In the genomic region with DNA sequence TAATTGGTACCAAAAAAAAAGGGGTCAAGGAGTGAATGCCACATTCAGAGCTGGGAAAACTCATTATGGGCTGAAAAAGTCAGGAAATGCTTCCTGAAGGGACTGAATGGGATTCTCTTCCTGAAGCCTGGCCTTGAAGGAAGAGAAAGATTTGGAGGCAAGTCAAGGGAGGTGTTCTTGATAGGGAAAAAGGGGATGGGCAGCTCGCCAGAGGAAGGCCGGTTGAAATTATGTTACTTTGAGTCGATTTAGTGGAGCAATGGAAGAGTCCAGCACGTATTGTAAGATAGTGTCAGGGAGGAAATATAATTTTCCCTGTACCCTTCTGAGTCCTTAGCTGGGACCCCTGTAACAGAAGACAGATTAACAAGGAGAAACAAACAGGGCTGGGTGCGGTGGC, we compare ENCODE assay signal across 16 cellular contexts.
DNase-seq lines count a peak whose midpoint lies in the region; ATAC-seq and TF ChIP-seq lines count a peak whose summit lies in the region.
"Had no signal": no experiment of that assay in that cellular context is flagged by ENCODE, and none has a peak within 500 bp of the region (broad histone marks: within the 10 kb centered on the region; RNA-seq: fewer than 3 reads in every experiment).

No MANE protein-coding gene starts in this region.

- H3K79me1 ChIP-seq in mesenchymal stem cell (replicated peaks; ENCODE audit: low read length, poor library complexity, severe bottlenecking) = peaks cover 7% of the 10 kb centered on the region

- no peak overlapping the region for H3K14ac ChIP-seq in mesenchymal stem cell (ENCODE audit: low read length in 2 of 2)

- peak overlapping the region; percentile 20 to 69 for H3K4ac ChIP-seq in mesenchymal stem cell (ENCODE audit: low read depth in 1 of 2, low read length in 2 of 2)

- H4K91ac ChIP-seq in mesenchymal stem cell (ENCODE audit: low read length) = no peak overlapping the region

- H3K36me3 Mint-ChIP-seq in T-helper 2 cell treated with Interferon-gamma antibody and Interleukin-4, amounts not matched to agents 5 μg/mL and 100 μg/mL, for 36 hours (ENCODE audit: low read depth) = no peaks in the 10 kb centered on the region

- 97% methylated on average over 5 of the region's 5 CpGs for WGBS in mammary epithelial cell (ENCODE audit: low coverage, missing lambda C conversion rate)
- WGBS in mesenchymal stem cell = 95% methylated on average over 4 of the region's 5 CpGs
- 75 to 84% (median 80%) methylated on average over 5 of the region's 5 CpGs for WGBS in stomach, 5 donors

- H3K4me1 ChIP-seq in mammary epithelial cell (ENCODE audit: insufficient read depth, low read length) (peaks cover 29% of the 10 kb centered on the region), mesenchymal stem cell (ENCODE audit: control insufficient read depth, insufficient read depth, low read depth, low read length) (peaks cover 22% of the 10 kb centered on the region), stomach (peaks cover 13 to 45% (median 28%) of the 10 kb centered on the region in 4 donors)

- DNase-seq in NCI-H226 (peak; percentile 23), mammary epithelial cell (no peak), mesenchymal stem cell (no peak), stomach (no peak), MV-4-11 (lab: John Stamatoyannopoulos, UW) (no peak), left lobe of liver (ENCODE audit: low spot score) (no peak), mesenteric fat pad (ENCODE audit: low spot score) (no peak)
- DNase-seq in T-helper 2 cell treated with Interferon-gamma antibody and Interleukin-4, amounts not matched to agents 5 μg/mL and 100 μg/mL, for 36 hours (ENCODE audit: low spot score) = no peak
- DNase-seq: activated CD4-positive, CD25-positive, alpha-beta regulatory T cell treated with anti-CD3 and anti-CD28 coated beads, Interleukin-2, amount 50 U/mL, for 72 hours; NCI-H1694 treated with DMSO at 0.1 percent for 48 hours; NCI-H345; SHP77 treated with DMSO at 0.1 percent for 48 hours; stimulated activated CD4-positive, alpha-beta T cell treated with anti-CD3 and anti-CD28 coated beads, Interleukin-4, amount 100 ng/mL, for 4 hours; stimulated activated CD8-positive, alpha-beta memory T cell treated with anti-CD3 and anti-CD28 coated beads, Interleukin-4, amount 100 ng/mL, for 48 hours had no signal

- H3K4me3 ChIP-seq in mammary epithelial cell (replicated peaks in 1 of 3; ENCODE audit: insufficient read depth in 1 of 3, low read depth in 2 of 3, low read length in 3 of 3) (no peak overlapping the region), mesenchymal stem cell (ENCODE audit: insufficient read depth in 1 of 2, low read depth in 1 of 2, low read length in 2 of 2) (no peak overlapping the region), stomach (no peak overlapping the region)
- H3K4me3 ChIP-seq: tibial artery had no signal

- no peak overlapping the region for H4K8ac ChIP-seq in mesenchymal stem cell (ENCODE audit: low read length)

- CTCF ChIA-PET in mammary epithelial cell (lab: Charles Lee; ENCODE audit: low non-redundant PET) = no interaction called here

- H2BK12ac ChIP-seq in mesenchymal stem cell (ENCODE audit: low read length in 2 of 2) = peak overlapping the region in 1 of 2 experiments; percentile 30

- H3K27me3 Mint-ChIP-seq in T-helper 2 cell treated with Interferon-gamma antibody and Interleukin-4, amounts not matched to agents 5 μg/mL and 100 μg/mL, for 36 hours (ENCODE audit: low read depth) = no peaks in the 10 kb centered on the region

- H4K20me1 ChIP-seq in mammary epithelial cell (ENCODE audit: insufficient read depth, low read length) = no peaks in the 10 kb centered on the region

- H3K36me3 ChIP-seq in mammary epithelial cell (ENCODE audit: insufficient read depth, low read length) (no peaks in the 10 kb centered on the region), mesenchymal stem cell (ENCODE audit: control insufficient read depth in 1 of 2, insufficient read depth in 2 of 2, low read depth in 1 of 2, low read length in 2 of 2) (no peaks in the 10 kb centered on the region), stomach (no peaks in the 10 kb centered on the region)
- H3K36me3 ChIP-seq: neutrophil, tibial artery had no signal

- H3K9ac ChIP-seq in mammary epithelial cell (ENCODE audit: insufficient read depth, low read length) (peak overlapping the region; percentile 21), mesenchymal stem cell (ENCODE audit: low read length) (peak overlapping the region; percentile 31)

- dilution Hi-C loops in mammary epithelial cell (cut with HindIII; ENCODE audit: low sequenced_read_pairs) = no loop called here

- no peak overlapping the region for H2BK120ac ChIP-seq in mesenchymal stem cell (ENCODE audit: low read depth, low read length)

- H3K18ac ChIP-seq in mesenchymal stem cell (ENCODE audit: low read depth in 1 of 2, low read length in 2 of 2) = peak overlapping the region; percentile 41 to 46

- no peak for TF ChIP-seq EP300 in stomach (IDR thresholded peaks at IDR 0.05)

- no peak overlapping the region for H2AFZ ChIP-seq in mammary epithelial cell (ENCODE audit: low read depth, low read length)
- H2AFZ ChIP-seq in mesenchymal stem cell (ENCODE audit: low read depth, low read length) = no peak overlapping the region

- no peak overlapping the region for H3K23ac ChIP-seq in mesenchymal stem cell (ENCODE audit: low read length in 2 of 2)

- H3K79me2 ChIP-seq in mammary epithelial cell (ENCODE audit: insufficient read depth, low read length) = no peaks in the 10 kb centered on the region

- no peak overlapping the region for H2BK5ac ChIP-seq in mesenchymal stem cell (ENCODE audit: low read depth, low read length, poor library complexity, severe bottlenecking)

- TF ChIP-seq CTCF in mammary epithelial cell (conservative IDR thresholded peaks at IDR 0.05 in 1 of 2, IDR thresholded peaks at IDR 0.05 in 1 of 2; ENCODE audit: extremely low read depth in 1 of 2, insufficient read depth in 1 of 2, low read depth in 1 of 2, low read length in 2 of 2) (no peak), stomach (IDR thresholded peaks at IDR 0.05) (no peak)

- no peak overlapping the region for H3K27ac Mint-ChIP-seq in T-helper 2 cell treated with Interferon-gamma antibody and Interleukin-4, amounts not matched to agents 5 μg/mL and 100 μg/mL, for 36 hours

- no peak for TF ChIP-seq POLR2A in stomach (IDR thresholded peaks at IDR 0.05)

- ATAC-seq in left lobe of liver = no peak

- H3K4me1 Mint-ChIP-seq in T-helper 2 cell treated with Interferon-gamma antibody and Interleukin-4, amounts not matched to agents 5 μg/mL and 100 μg/mL, for 36 hours (ENCODE audit: low read depth) = peaks cover 2% of the 10 kb centered on the region

- no TSS peak for BruUV-seq in mammary epithelial cell (replicated peaks; lab: Mats Ljungman, UMichigan)

- no peak overlapping the region for H3K4me3 Mint-ChIP-seq in T-helper 2 cell treated with Interferon-gamma antibody and Interleukin-4, amounts not matched to agents 5 μg/mL and 100 μg/mL, for 36 hours

- peak overlapping the region; percentile 71 for H2AK5ac ChIP-seq in mesenchymal stem cell (ENCODE audit: low read length, severe bottlenecking)

- H3K9me3 ChIP-seq in mammary epithelial cell (replicated peaks; ENCODE audit: insufficient read depth, low read length) (no peaks in the 10 kb centered on the region), mesenchymal stem cell (ENCODE audit: control insufficient read depth, low read length) (no peaks in the 10 kb centered on the region), stomach (no peaks in the 10 kb centered on the region)
- H3K9me3 ChIP-seq: neutrophil, tibial artery had no signal

- H3K27me3 ChIP-seq in mammary epithelial cell (ENCODE audit: insufficient read depth, low read length) (no peaks in the 10 kb centered on the region), mesenchymal stem cell (ENCODE audit: control insufficient read depth in 1 of 2, insufficient read depth in 1 of 2, low read length in 2 of 2) (no peaks in the 10 kb centered on the region), stomach (no peaks in the 10 kb centered on the region)
- H3K27me3 ChIP-seq: neutrophil, tibial artery had no signal

- in situ Hi-C loops in mammary epithelial cell (cut with MboI; ENCODE audit: low sequenced_read_pairs in 2 of 2) = loop anchor here in 1 of 2 donors (10.0 kb wide), 1 partner anchor 226 kb away; no protein-coding TSS in a partner anchor

- intact Hi-C loops in mammary epithelial cell (cut with micrococcal nuclease) (loop anchor here (5.0 kb wide), 2 partner anchors 253 to 353 kb away; partner anchors contain the start of gene MCFD2), stomach (cut with DNase I; ENCODE audit: low total_unique reads) (no loop called here)

- peak overlapping the region; percentile 80 for H3K27ac ChIP-seq in mammary epithelial cell (ENCODE audit: insufficient read depth, low read depth, low read length)
- H3K27ac ChIP-seq in mesenchymal stem cell (ENCODE audit: low read length, poor library complexity, severe bottlenecking) = no peak overlapping the region
- H3K27ac ChIP-seq in stomach = peak overlapping the region in 4 of 5 donors; percentile 42 to 78 (median 61)
- H3K27ac ChIP-seq: neutrophil had no signal

- no peak overlapping the region for H3K4me2 ChIP-seq in mammary epithelial cell (ENCODE audit: insufficient read depth, low read depth, low read length)
- H3K4me2 ChIP-seq in mesenchymal stem cell (ENCODE audit: low read length, poor library complexity, severe bottlenecking) = no peak overlapping the region

- H2BK15ac ChIP-seq in mesenchymal stem cell (ENCODE audit: low read depth, poor library complexity, severe bottlenecking) = no peak overlapping the region

- H3K9me3 Mint-ChIP-seq in T-helper 2 cell treated with Interferon-gamma antibody and Interleukin-4, amounts not matched to agents 5 μg/mL and 100 μg/mL, for 36 hours = no peaks in the 10 kb centered on the region
